In genomic region chr17:9115446-9116265, GRCh38 we compare ENCODE assay signal across 8 cellular contexts.
DNase-seq lines count a peak whose midpoint lies in the region; ATAC-seq and TF ChIP-seq lines count a peak whose summit lies in the region.

No MANE protein-coding gene starts in this region.

- H3K4me1 Mint-ChIP-seq in neural crest cell: peaks cover 28% of the 10 kb centered on the region

- H3K36me3 Mint-ChIP-seq in neural crest cell (ENCODE audit: low read depth): no peaks in the 10 kb centered on the region

- H3K27ac ChIP-seq in ACC112 (ENCODE audit: low read depth, low read length) (no peak overlapping the region), substantia nigra (ENCODE audit: low read depth, low read length, poor library complexity, severe bottlenecking) (no peak overlapping the region)

- peak overlapping the region; percentile 66 for H3K4me3 Mint-ChIP-seq in neural crest cell

- DNase-seq in activated T-cell treated with anti-CD3 and anti-CD28 coated beads for 24 hours (ENCODE audit: low read depth) (peak; percentile 39), fibroblast of the conjunctiva (ENCODE audit: low read depth) (peak; percentile 48), neural crest cell (ENCODE audit: low read depth, low spot score) (peak; percentile 51), substantia nigra (lab: John Stamatoyannopoulos, UW) (peak in 32 of 49 donors; percentile 5 to 71 (median 32))

- H3K27me3 ChIP-seq in ACC112 (ENCODE audit: insufficient read depth, low read length): no peaks in the 10 kb centered on the region; the same call in none of the 2 replicates

- no peak for TF ChIP-seq CTCF in neural crest cell (conservative IDR thresholded peaks at IDR 0.05)

- no peaks in the 10 kb centered on the region for H3K79me2 ChIP-seq in ACC112 (ENCODE audit: control insufficient read depth, insufficient read depth, low read length, unreplicated experiment)

- peak overlapping the region; percentile 82 for H3K27ac Mint-ChIP-seq in neural crest cell (ENCODE audit: unreplicated experiment)

- TF ChIP-seq RAD21 in Ishikawa (IDR thresholded peaks at IDR 0.05; ENCODE audit: low read depth): no peak

- H2AFZ ChIP-seq in ACC112 (ENCODE audit: low read length, unreplicated experiment): peak overlapping the region; percentile 36

- peaks cover 4% of the 10 kb centered on the region for H3K4me1 ChIP-seq in ACC112 (ENCODE audit: control insufficient read depth, insufficient read depth, low read length, unreplicated experiment)

- peaks cover 3% of the 10 kb centered on the region for H3K9me3 Mint-ChIP-seq in neural crest cell

- H3K27me3 Mint-ChIP-seq in neural crest cell (ENCODE audit: low read depth): no peaks in the 10 kb centered on the region

- TF ChIP-seq EP300 in Ishikawa (IDR thresholded peaks at IDR 0.05; ENCODE audit: borderline replicate concordance): no peak

- no peak for ATAC-seq in HG03039 (IDR thresholded peaks at IDR 0.05; ENCODE audit: unreplicated experiment)
- ATAC-seq in HG02623 (IDR thresholded peaks at IDR 0.05; ENCODE audit: unreplicated experiment): no peak

- H3K4me3 ChIP-seq in ACC112 (ENCODE audit: low read depth, low read length): peak overlapping the region; percentile 64

- no peaks in the 10 kb centered on the region for H3K36me3 ChIP-seq in ACC112 (ENCODE audit: insufficient read depth, low read length)

TF ChIP-seq in Ishikawa, 13 proteins besides CTCF, POLR2A, EP300 and RAD21:
- TF ChIP-seq MAX (IDR thresholded peaks at IDR 0.05): no peak
- TF ChIP-seq EGR1 (IDR thresholded peaks at IDR 0.05): no peak
- TF ChIP-seq REST (IDR thresholded peaks at IDR 0.05; ENCODE audit: low read depth): peak; percentile 21; the same call in 1 of the 2 replicates
